In genomic region chrX:155893513-155893912, GRCh38 we compare ENCODE assay signal across 1 cellular context.
TF ChIP-seq lines count a peak whose summit lies in the region.

No MANE protein-coding gene starts in this region.

TF ChIP-seq in K562, 482 proteins besides CTCF, POLR2A, EP300 and RAD21 (continued from another document and continues in another):
- no peak for TF ChIP-seq FOS (IDR thresholded peaks at IDR 0.05; ENCODE audit: extremely low read depth, insufficient read length)
- TF ChIP-seq ZFP1 (CRISPR knock-in tag; IDR thresholded peaks at IDR 0.05), result no peak
- TF ChIP-seq MEF2D (tag; conservative IDR thresholded peaks at IDR 0.05; ENCODE audit: low read depth), result peak; percentile 44; the same call in 1 of the 2 replicates
- TF ChIP-seq KLF13 (tag; IDR thresholded peaks at IDR 0.05; ENCODE audit: borderline replicate concordance, low read depth), result no peak
- peak; percentile 40; the same call in 1 of the 2 replicates for TF ChIP-seq ARID1B (IDR thresholded peaks at IDR 0.05)
- peak; percentile 34; the same call in 1 of the 2 replicates for TF ChIP-seq L3MBTL2 (IDR thresholded peaks at IDR 0.05)
- peak; percentile 58; the same call in 1 of the 2 replicates for TF ChIP-seq MITF (IDR thresholded peaks at IDR 0.05)
- TF ChIP-seq PHF8 (IDR thresholded peaks at IDR 0.05; ENCODE audit: borderline replicate concordance, low read length), result no peak
- TF ChIP-seq DPF2 (IDR thresholded peaks at IDR 0.05), result peak; percentile 29; the same call in 1 of the 2 replicates
- TF ChIP-seq CREM (IDR thresholded peaks at IDR 0.05; ENCODE audit: low read depth), result peak; percentile 25; the same call in 1 of the 2 replicates
- no peak for TF ChIP-seq CHD2 (IDR thresholded peaks at IDR 0.05; ENCODE audit: low read depth, low read length)
- no peak for TF ChIP-seq ZBTB43 (CRISPR knock-in tag; IDR thresholded peaks at IDR 0.05)
- TF ChIP-seq GABPA (tag; conservative IDR thresholded peaks at IDR 0.05; ENCODE audit: low read depth), result peak; percentile 44
- TF ChIP-seq ZKSCAN3 (CRISPR knock-in tag; IDR thresholded peaks at IDR 0.05), result no peak
- TF ChIP-seq ZNF318 (IDR thresholded peaks at IDR 0.05; ENCODE audit: borderline replicate concordance in 1 of 2, low read depth in 1 of 2), result peak in 1 of 2 experiments; percentile 35; a peak in 1 of 4 replicates
- no peak for TF ChIP-seq NONO (IDR thresholded peaks at IDR 0.05; ENCODE audit: low read depth in 2 of 2, low read length in 1 of 2)
- TF ChIP-seq NR2C1 (IDR thresholded peaks at IDR 0.05), result no peak
- TF ChIP-seq NR2C1 (tag; IDR thresholded peaks at IDR 0.05), result peak; percentile 54
- TF ChIP-seq HES1 (IDR thresholded peaks at IDR 0.05; ENCODE audit: low read depth), result peak; percentile 74
- no peak for TF ChIP-seq HDAC6 (IDR thresholded peaks at IDR 0.05; ENCODE audit: low read depth, low read length)
- no peak for TF ChIP-seq CHD7 (IDR thresholded peaks at IDR 0.05; ENCODE audit: low read depth, low read length)
- TF ChIP-seq TAL1 (IDR thresholded peaks at IDR 0.05), result 0 out of 2 replicates have a peak, but pooled peaks have one; percentile 6
- TF ChIP-seq NFXL1 (CRISPR knock-in tag; IDR thresholded peaks at IDR 0.05), result no peak
- no peak for TF ChIP-seq NR0B1 (IDR thresholded peaks at IDR 0.05; ENCODE audit: partially characterized antibody)
- no peak for TF ChIP-seq ILF3 (IDR thresholded peaks at IDR 0.05; ENCODE audit: borderline replicate concordance)
- TF ChIP-seq PATZ1 (CRISPR knock-in tag; IDR thresholded peaks at IDR 0.05; ENCODE audit: borderline replicate concordance), result no peak
- TF ChIP-seq NUFIP1 (IDR thresholded peaks at IDR 0.05; ENCODE audit: partially characterized antibody), result no peak
